In genomic region chr1:196148367-196148970, GRCh38 we compare ENCODE assay signal across 8 cellular contexts.
DNase-seq lines count a peak whose midpoint lies in the region; ATAC-seq and TF ChIP-seq lines count a peak whose summit lies in the region.

No MANE protein-coding gene starts in this region.

- H3K9ac ChIP-seq in DND-41 (ENCODE audit: low read depth, low read length) (no peak overlapping the region), GM23248 (no peak overlapping the region), mesenchymal stem cell (ENCODE audit: low read length) (no peak overlapping the region)

- no peak overlapping the region for H3K14ac ChIP-seq in mesenchymal stem cell (ENCODE audit: low read length in 2 of 2)

- no peak overlapping the region for H3K27ac ChIP-seq in DND-41 (ENCODE audit: low read length)
- no peak overlapping the region for H3K27ac ChIP-seq in GM23248
- H3K27ac ChIP-seq in brain microvascular endothelial cell: no peak overlapping the region
- no peak overlapping the region for H3K27ac ChIP-seq in mesenchymal stem cell (ENCODE audit: low read length, poor library complexity, severe bottlenecking)

- TF ChIP-seq CTCF in DND-41 (IDR thresholded peaks at IDR 0.05; ENCODE audit: borderline replicate concordance, extremely low read depth, low read length, poor library complexity, severe bottlenecking) (peak; percentile 69), brain microvascular endothelial cell (IDR thresholded peaks at IDR 0.05; ENCODE audit: low read depth, low read length, missing control alignments) (peak; percentile 23)

- H3K27me3 ChIP-seq in DND-41 (ENCODE audit: insufficient read depth, low read length, poor library complexity): no peaks in the 10 kb centered on the region
- H3K27me3 ChIP-seq in GM23248 (replicated peaks; ENCODE audit: insufficient read depth): no peaks in the 10 kb centered on the region
- H3K27me3 ChIP-seq in brain microvascular endothelial cell (replicated peaks): no peaks in the 10 kb centered on the region
- no peaks in the 10 kb centered on the region for H3K27me3 ChIP-seq in mesenchymal stem cell (ENCODE audit: control insufficient read depth in 1 of 2, insufficient read depth in 1 of 2, low read length in 2 of 2)

- H2BK120ac ChIP-seq in mesenchymal stem cell (ENCODE audit: low read depth, low read length): no peak overlapping the region

- H2BK15ac ChIP-seq in mesenchymal stem cell (ENCODE audit: low read depth, poor library complexity, severe bottlenecking): no peak overlapping the region

- no peak overlapping the region for H4K91ac ChIP-seq in mesenchymal stem cell (ENCODE audit: low read length)

- H3K23ac ChIP-seq in mesenchymal stem cell (ENCODE audit: low read length in 2 of 2): no peak overlapping the region

- H2AFZ ChIP-seq in DND-41 (ENCODE audit: low read depth, low read length): no peak overlapping the region
- H2AFZ ChIP-seq in GM23248: no peak overlapping the region
- H2AFZ ChIP-seq in mesenchymal stem cell (ENCODE audit: low read depth, low read length): no peak overlapping the region

- H3K18ac ChIP-seq in mesenchymal stem cell (ENCODE audit: low read depth in 1 of 2, low read length in 2 of 2): no peak overlapping the region

- ATAC-seq in DND-41 (ENCODE audit: insufficient read depth, low read depth): peak; percentile 71; the same call in 2 of the 3 replicates
- ATAC-seq in HG02623 (IDR thresholded peaks at IDR 0.05; ENCODE audit: unreplicated experiment): no peak

- H3K79me1 ChIP-seq in mesenchymal stem cell (replicated peaks; ENCODE audit: low read length, poor library complexity, severe bottlenecking): no peaks in the 10 kb centered on the region

- no peak overlapping the region for H3K4ac ChIP-seq in mesenchymal stem cell (ENCODE audit: low read depth in 1 of 2, low read length in 2 of 2)

- H3F3A ChIP-seq in GM23248 (ENCODE audit: insufficient read depth): no peaks in the 10 kb centered on the region

- H3K79me2 ChIP-seq in DND-41 (ENCODE audit: insufficient read depth, low read length) (no peaks in the 10 kb centered on the region), GM23248 (ENCODE audit: insufficient read depth) (no peaks in the 10 kb centered on the region)

- H4K20me1 ChIP-seq in DND-41 (ENCODE audit: insufficient read depth, low read length) (no peaks in the 10 kb centered on the region), GM23248 (ENCODE audit: insufficient read depth) (no peaks in the 10 kb centered on the region)

- 32 to 34% methylated on average over 3 of the region's 3 CpGs for WGBS in GM23248 (ENCODE audit: low coverage in 1 of 2, low lambda C conversion rate in 2 of 2, missing lambda C conversion rate in 2 of 2), 2 experiments
- 100% methylated on average over 1 of the region's 3 CpGs for WGBS in mesenchymal stem cell

- H2BK5ac ChIP-seq in mesenchymal stem cell (ENCODE audit: low read depth, low read length, poor library complexity, severe bottlenecking): no peak overlapping the region

- H2AK5ac ChIP-seq in mesenchymal stem cell (ENCODE audit: low read length, severe bottlenecking): no peak overlapping the region

- no peak overlapping the region for H2BK12ac ChIP-seq in mesenchymal stem cell (ENCODE audit: low read length in 2 of 2)

- no peaks in the 10 kb centered on the region for H3K9me3 ChIP-seq in DND-41 (ENCODE audit: insufficient read depth, low read length, severe bottlenecking)
- H3K9me3 ChIP-seq in GM23248 (ENCODE audit: low read depth): no peaks in the 10 kb centered on the region
- no peaks in the 10 kb centered on the region for H3K9me3 ChIP-seq in mesenchymal stem cell (ENCODE audit: control insufficient read depth, low read length)

- H3K36me3 ChIP-seq in DND-41 (ENCODE audit: insufficient read depth, low read length) (no peaks in the 10 kb centered on the region), GM23248 (ENCODE audit: low read depth) (no peaks in the 10 kb centered on the region), brain microvascular endothelial cell (replicated peaks) (no peaks in the 10 kb centered on the region), mesenchymal stem cell (ENCODE audit: control insufficient read depth in 1 of 2, insufficient read depth in 2 of 2, low read depth in 1 of 2, low read length in 2 of 2) (no peaks in the 10 kb centered on the region)

- DNase-seq in DND-41 (no peak), GM23248 (peak; percentile 42), NCI-H146 treated with DMSO at 0.1 percent for 48 hours (lab: John Stamatoyannopoulos, UW; ENCODE audit: unreplicated experiment) (peak; percentile 29), brain microvascular endothelial cell (no peak), mesenchymal stem cell (peak; percentile 55), iPS-NIHi11 (ENCODE audit: low spot score) (no peak)
- DNase-seq in stimulated activated CD4-positive, alpha-beta T cell treated with anti-CD3 and anti-CD28 coated beads, Interleukin-2, amount 100 ng/mL, for 48 hours: no peak

- H3K4me1 ChIP-seq in DND-41 (ENCODE audit: insufficient read depth, low read length) (no peaks in the 10 kb centered on the region), GM23248 (ENCODE audit: insufficient read depth) (no peaks in the 10 kb centered on the region), mesenchymal stem cell (ENCODE audit: control insufficient read depth, insufficient read depth, low read depth, low read length) (no peaks in the 10 kb centered on the region)

- H3K9me2 ChIP-seq in GM23248 (ENCODE audit: insufficient read depth): no peaks in the 10 kb centered on the region

- in situ Hi-C loops in GM23248 (cut with MboI) (loop anchor here (10.0 kb wide), 1 partner anchor 156 kb away; no protein-coding TSS in a partner anchor), brain microvascular endothelial cell (cut with HindIII; ENCODE audit: low pct_ligation_motif_present, low sequenced_read_pairs) (no loop called here)

- H4K8ac ChIP-seq in mesenchymal stem cell (ENCODE audit: low read length): no peak overlapping the region

- H3K4me3 ChIP-seq in DND-41 (ENCODE audit: low read depth in 1 of 2, low read length in 2 of 2) (no peak overlapping the region), GM23248 (no peak overlapping the region), brain microvascular endothelial cell (ENCODE audit: low read depth, low read length) (no peak overlapping the region), mesenchymal stem cell (ENCODE audit: insufficient read depth in 1 of 2, low read depth in 1 of 2, low read length in 2 of 2) (no peak overlapping the region)

- no peak overlapping the region for H3K4me2 ChIP-seq in DND-41 (ENCODE audit: insufficient read depth, low read length)
- no peak overlapping the region for H3K4me2 ChIP-seq in GM23248 (ENCODE audit: unreplicated experiment)
- no peak overlapping the region for H3K4me2 ChIP-seq in mesenchymal stem cell (ENCODE audit: low read length, poor library complexity, severe bottlenecking)

Comparison
In these comparisons a context has a peak if more than half of its experiments do, and no peak if none do; other contexts are left out.
1. DNase-seq: peak in GM23248 (single experiment), NCI-H146 treated with DMSO at 0.1 percent for 48 hours (single experiment) and mesenchymal stem cell (single experiment); none in DND-41 (single experiment), brain microvascular endothelial cell (single experiment), iPS-NIHi11 (single experiment) and stimulated activated CD4-positive, alpha-beta T cell treated with anti-CD3 and anti-CD28 coated beads, Interleukin-2, amount 100 ng/mL, for 48 hours (0 of 2).